ENCODE assay signal across 9 cellular contexts in genomic region chr16:87681990-87682570, GRCh38.
A peak's percentile ranks its signal among the peaks of the same experiment; 100 is the strongest.
DNase-seq lines count a peak whose midpoint lies in the region; ATAC-seq and TF ChIP-seq lines count a peak whose summit lies in the region.
"Had no signal": no experiment of that assay in that cellular context is flagged by ENCODE, and none has a peak within 500 bp of the region (broad histone marks: within the 10 kb centered on the region; RNA-seq: fewer than 3 reads in every experiment).

No MANE protein-coding gene starts in this region.

- H3K27ac ChIP-seq in OCI-LY7 (ENCODE audit: low read depth, low read length, poor library complexity, severe bottlenecking), result no peak overlapping the region

- H3K36me3 Mint-ChIP-seq in endothelial cell (ENCODE audit: low read depth, unreplicated experiment), result no peaks in the 10 kb centered on the region

- no peak overlapping the region for H3K27ac Mint-ChIP-seq in endothelial cell (ENCODE audit: unreplicated experiment)

- BruUV-seq in OCI-LY7 (replicated peaks; lab: Mats Ljungman, UMichigan), result no TSS peak

- no peaks in the 10 kb centered on the region for H4K20me1 ChIP-seq in OCI-LY7 (ENCODE audit: insufficient read depth, low read length)

- H3K4me3 Mint-ChIP-seq in endothelial cell (ENCODE audit: unreplicated experiment), result no peak overlapping the region

- intact Hi-C loops in OCI-LY7 (cut with micrococcal nuclease; ENCODE audit: unreplicated experiment), result no loop called here

- CTCF ChIA-PET in OCI-LY7 (lab: Charles Lee; ENCODE audit: unreplicated experiment), result no interaction called here

- H3K4me1 Mint-ChIP-seq in endothelial cell (ENCODE audit: unreplicated experiment), result peaks cover 3% of the 10 kb centered on the region

- no peak for ATAC-seq in HG02642 (IDR thresholded peaks at IDR 0.05; ENCODE audit: poor library complexity, unreplicated experiment)

- no peaks in the 10 kb centered on the region for H3K9me3 ChIP-seq in OCI-LY7 (ENCODE audit: low read length)

- H3K4me3 ChIP-seq in OCI-LY7 (ENCODE audit: low read depth, low read length, poor library complexity, severe bottlenecking) (no peak overlapping the region), fibroblast of mammary gland (ENCODE audit: control insufficient read depth, low read depth, low read length) (no peak overlapping the region)

- POLR2A ChIA-PET in OCI-LY7 (lab: Charles Lee), result no interaction called here

- no peaks in the 10 kb centered on the region for H3K9me3 Mint-ChIP-seq in endothelial cell (ENCODE audit: unreplicated experiment)

- peak; percentile 84 for TF ChIP-seq CTCF in OCI-LY7 (conservative IDR thresholded peaks at IDR 0.05; ENCODE audit: low read length)
- peak; percentile 36 for TF ChIP-seq CTCF in fibroblast of mammary gland (conservative IDR thresholded peaks at IDR 0.05; ENCODE audit: control insufficient read depth, insufficient read depth, low read depth, low read length)
- TF ChIP-seq CTCF in endothelial cell (IDR thresholded peaks at IDR 0.05; ENCODE audit: unreplicated experiment), result no peak

- H3K4me2 ChIP-seq in OCI-LY7 (ENCODE audit: low read length), result no peak overlapping the region

- DNase-seq in stimulated activated CD4-positive, alpha-beta T cell treated with anti-CD3 and anti-CD28 coated beads, Interleukin-1b, Interleukin-23, amount 100 ng/mL, for 48 hours, result peak; percentile 35
- no peak for DNase-seq in stimulated activated CD4-positive, alpha-beta T cell treated with anti-CD3 and anti-CD28 coated beads, Interleukin-4, amount 100 ng/mL, for 4 hours
- DNase-seq in OCI-LY7 (ENCODE audit: low spot score), result peak; percentile 69
- DNase-seq in fibroblast of mammary gland (ENCODE audit: low read depth), result peak; percentile 56
- no peak for DNase-seq in NCI-H1436 (lab: John Stamatoyannopoulos, UW)
- DNase-seq in NCI-H2196 (lab: John Stamatoyannopoulos, UW; ENCODE audit: unreplicated experiment), result no peak
- DNase-seq in endothelial cell (ENCODE audit: low spot score), result no peak
- DNase-seq: kidney glomerular epithelial cell had no signal

- H3K79me2 ChIP-seq in OCI-LY7 (ENCODE audit: insufficient read depth, low read depth, low read length), result no peaks in the 10 kb centered on the region

- H2AFZ ChIP-seq in OCI-LY7 (ENCODE audit: low read length), result 0 out of 2 replicates have a peak overlapping the region, but pooled peaks have one; percentile 10

- H3K27me3 Mint-ChIP-seq in endothelial cell (ENCODE audit: unreplicated experiment), result peaks cover 14% of the 10 kb centered on the region

- H3K36me3 ChIP-seq in OCI-LY7 (ENCODE audit: insufficient read depth, low read length), result no peaks in the 10 kb centered on the region

- no peaks in the 10 kb centered on the region for H3K9me2 ChIP-seq in OCI-LY7 (ENCODE audit: insufficient read depth, low read length)

- H3K4me1 ChIP-seq in OCI-LY7 (ENCODE audit: insufficient read depth, low read length, poor library complexity, severe bottlenecking), result peaks cover 11% of the 10 kb centered on the region

Comparison
In these comparisons a context has a peak if more than half of its experiments do, and no peak if none do; other contexts are left out.
1. DNase-seq: peak in stimulated activated CD4-positive, alpha-beta T cell treated with anti-CD3 and anti-CD28 coated beads, Interleukin-1b, Interleukin-23, amount 100 ng/mL, for 48 hours (single experiment), OCI-LY7 (single experiment) and fibroblast of mammary gland (single experiment); none in stimulated activated CD4-positive, alpha-beta T cell treated with anti-CD3 and anti-CD28 coated beads, Interleukin-4, amount 100 ng/mL, for 4 hours (0 of 2), NCI-H1436 (single experiment), NCI-H2196 (single experiment) and endothelial cell (single experiment).